Comparison of ENCODE assay signal across 21 cellular contexts in the genomic region with DNA sequence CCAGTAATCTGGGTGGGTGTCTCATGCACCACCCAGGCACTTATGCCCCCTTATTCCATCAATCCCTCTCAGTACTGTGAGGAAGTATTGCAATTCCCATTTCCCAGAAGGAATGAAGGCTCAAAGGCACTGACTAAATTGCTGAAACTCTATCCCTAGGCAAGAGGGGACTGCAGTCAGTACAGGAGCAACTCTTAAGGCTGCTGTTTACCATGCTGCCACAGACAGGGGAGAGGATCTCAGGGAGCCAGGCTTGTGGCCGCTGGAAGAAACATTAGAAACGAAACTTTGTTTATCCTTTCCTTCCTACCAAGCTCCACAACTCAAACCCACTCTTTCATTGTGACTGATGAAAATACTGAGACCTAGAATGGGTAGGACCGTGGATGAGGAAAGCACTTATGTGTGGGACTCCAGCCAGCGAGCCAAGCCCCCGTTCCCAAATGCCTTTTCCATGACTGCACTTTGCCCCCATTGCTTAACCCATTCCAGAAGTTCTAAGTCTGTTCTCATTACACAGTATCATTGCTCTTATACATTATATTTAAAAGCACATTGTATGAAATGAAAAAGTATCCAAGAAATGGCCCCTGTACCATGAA. TPM values are rescaled to one million over a fixed set of nuclear protein-coding genes. Genes with fewer than 3 reads are reported as not detected.
DNase-seq lines count a peak whose midpoint lies in the region; ATAC-seq and TF ChIP-seq lines count a peak whose summit lies in the region.
"Had no signal": no experiment of that assay in that cellular context is flagged by ENCODE, and none has a peak within 500 bp of the region (broad histone marks: within the 10 kb centered on the region; RNA-seq: fewer than 3 reads in every experiment).

No MANE protein-coding gene starts in this region.

- no peaks in the 10 kb centered on the region for H3K9me3 ChIP-seq in SK-N-SH
- H3K9me3 ChIP-seq in neural cell (ENCODE audit: low read length): no peaks in the 10 kb centered on the region
- H3K9me3 ChIP-seq: HAP-1 had no signal

- CTCF ChIA-PET in SK-N-SH (lab: Yijun Ruan, JAX): no interaction called here

- H3K9me2 ChIP-seq in SK-N-SH (no peaks in the 10 kb centered on the region), neural cell (ENCODE audit: insufficient read depth, low read length) (no peaks in the 10 kb centered on the region)

- H3K9ac ChIP-seq in SK-N-SH (no peak overlapping the region), neural cell (ENCODE audit: low read length) (no peak overlapping the region)

- peak overlapping the region; percentile 41 to 68; a peak in 2 of 4 replicates for H3K27ac ChIP-seq in SK-N-SH (ENCODE audit: low read depth in 2 of 2, low read length in 1 of 2)
- H3K27ac ChIP-seq in neural cell (ENCODE audit: low read length): peak overlapping the region; percentile 73
- H3K27ac ChIP-seq: cardiac muscle cell had no signal

- H3K4me2 ChIP-seq in SK-N-SH (no peak overlapping the region), neural cell (ENCODE audit: low read length) (peak overlapping the region; percentile 8)

- TF ChIP-seq EP300 in SK-N-SH (IDR thresholded peaks at IDR 0.05; ENCODE audit: borderline replicate concordance in 1 of 2, low read depth in 1 of 2, low read length in 1 of 2) (no peak), neural cell (conservative IDR thresholded peaks at IDR 0.05; ENCODE audit: poor library complexity, severe bottlenecking) (no peak)

- H3F3A ChIP-seq in SK-N-SH (replicated peaks; ENCODE audit: insufficient read depth) (peaks cover 17% of the 10 kb centered on the region), neural cell (ENCODE audit: insufficient read depth, low read length, poor library complexity, severe bottlenecking) (no peaks in the 10 kb centered on the region)

- peaks cover 2 to 14% of the 10 kb centered on the region in 2 experiments; a peak in 2 of 4 replicates for H3K4me1 ChIP-seq in SK-N-SH (ENCODE audit: control insufficient read depth in 1 of 2, insufficient read depth in 2 of 2, low read depth in 1 of 2, low read length in 1 of 2)
- H3K4me1 ChIP-seq: HAP-1 had no signal

- TF ChIP-seq CTCF in SK-N-SH (IDR thresholded peaks at IDR 0.05) (no peak), fibroblast of pulmonary artery (IDR thresholded peaks at IDR 0.05; ENCODE audit: low read length, missing control alignments) (no peak), neural cell (IDR thresholded peaks at IDR 0.05; ENCODE audit: poor library complexity, severe bottlenecking) (no peak)

- H4K20me1 ChIP-seq in SK-N-SH (ENCODE audit: insufficient read depth): no peaks in the 10 kb centered on the region
- H4K20me1 ChIP-seq in neural cell (ENCODE audit: insufficient read depth): no peaks in the 10 kb centered on the region

- H3K79me2 ChIP-seq in SK-N-SH (ENCODE audit: insufficient read depth): peaks cover 4% of the 10 kb centered on the region; the same call in 1 of the 2 replicates
- H3K79me2 ChIP-seq in neural cell (replicated peaks; ENCODE audit: insufficient read depth, low read length): peaks cover 23% of the 10 kb centered on the region

- ATAC-seq in GM19397 (IDR thresholded peaks at IDR 0.05; ENCODE audit: unreplicated experiment) (no peak), GM21737 (IDR thresholded peaks at IDR 0.05; ENCODE audit: unreplicated experiment) (no peak)
- ATAC-seq: esophagus mucosa; K562; natural killer cell treated with Interleukin-12 subunit alpha and Interleukin-12 subunit beta and Interleukin-15 and Interleukin-18, amount 100 ng/mL, for 72 hours; stimulated activated naive CD8-positive, alpha-beta T cell treated with anti-CD3 and anti-CD28 coated beads, Interleukin-15, Interleukin-2, amounts not matched to agents 100 U/mL and 50 U/mL, for 24 hours had no signal

- no peak for TF ChIP-seq RAD21 in SK-N-SH (IDR thresholded peaks at IDR 0.05; ENCODE audit: low read length)
- no peak for TF ChIP-seq RAD21 in neural cell (conservative IDR thresholded peaks at IDR 0.05)

- 59% methylated on average over 5 of the region's 5 CpGs for WGBS in SK-N-SH (ENCODE audit: low lambda C conversion rate)

- H3K4me3 ChIP-seq in SK-N-SH (ENCODE audit: low read depth in 2 of 2, low read length in 1 of 2) (no peak overlapping the region), fibroblast of pulmonary artery (replicated peaks; ENCODE audit: low read depth, low read length) (no peak overlapping the region), neural cell (ENCODE audit: low read length) (peak overlapping the region; percentile 51)
- H3K4me3 ChIP-seq: cardiac muscle cell, HAP-1, K562 had no signal

- H3K27me3 ChIP-seq in SK-N-SH (ENCODE audit: insufficient read depth) (no peaks in the 10 kb centered on the region), neural cell (ENCODE audit: insufficient read depth, low read depth, low read length) (no peaks in the 10 kb centered on the region)

- H2AFZ ChIP-seq in SK-N-SH (ENCODE audit: low read depth) (no peak overlapping the region), neural cell (ENCODE audit: low read depth, low read length) (no peak overlapping the region)

- DNase-seq in EH (ENCODE audit: low read depth) (peak; percentile 50), SK-N-SH (no peak), fibroblast of pulmonary artery (ENCODE audit: low read depth) (peak; percentile 29), NCI-H2227 (lab: John Stamatoyannopoulos, UW; ENCODE audit: unreplicated experiment) (no peak)
- no peak for DNase-seq in stimulated activated CD4-positive, alpha-beta T cell treated with anti-CD3 and anti-CD28 coated beads, Interleukin-4, amount 100 ng/mL, for 4 hours
- DNase-seq: activated CD4-positive, CD25-positive, alpha-beta regulatory T cell; activated CD8-positive, alpha-beta memory T cell treated with anti-CD3 and anti-CD28 coated beads for 24 hours; activated naive CD8-positive, alpha-beta T cell treated with anti-CD3 and anti-CD28 coated beads for 36 hours; CD4-positive, alpha-beta memory T cell; mesendoderm; NCI-H2029; Right ventricle myocardium superior; stimulated activated naive CD8-positive, alpha-beta T cell treated with anti-CD3 and anti-CD28 coated beads, Interleukin-15, Interleukin-2, amounts not matched to agents 100 U/mL and 50 U/mL, for 24 hours had no signal

- H3K36me3 ChIP-seq in SK-N-SH (replicated peaks in 1 of 2; ENCODE audit: control insufficient read depth in 1 of 2, insufficient read depth in 2 of 2, low read length in 1 of 2): peaks cover 2 to 4% of the 10 kb centered on the region in 2 experiments
- peaks cover 6% of the 10 kb centered on the region for H3K36me3 ChIP-seq in neural cell (ENCODE audit: insufficient read depth, low read length)
- H3K36me3 ChIP-seq: cardiac muscle cell, HAP-1 had no signal

- POLR2A ChIA-PET in SK-N-SH (lab: Yijun Ruan, JAX): no interaction called here

TF ChIP-seq in SK-N-SH, 30 proteins besides CTCF, POLR2A, EP300 and RAD21:
- TF ChIP-seq SMC3 (IDR thresholded peaks at IDR 0.05; ENCODE audit: low read depth, low read length) (no peak), NFIC (IDR thresholded peaks at IDR 0.05; ENCODE audit: borderline replicate concordance) (0 out of 2 replicates have a peak, but pooled peaks have one; percentile 19), FOSL2 (IDR thresholded peaks at IDR 0.05; ENCODE audit: borderline replicate concordance, low read depth) (0 out of 2 replicates have a peak, but pooled peaks have one; percentile 10), TCF12 (IDR thresholded peaks at IDR 0.05) (0 out of 2 replicates have a peak, but pooled peaks have one; percentile 37)
TF ChIP-seq in SK-N-SH: peak in this region for 3.

TF ChIP-seq in neural cell, 6 proteins besides CTCF, POLR2A, EP300 and RAD21:
- TF ChIP-seq TAF1 (IDR thresholded peaks at IDR 0.05; ENCODE audit: low read depth) (no peak), EZH2 (IDR thresholded peaks at IDR 0.05; ENCODE audit: borderline replicate concordance, insufficient read depth, low read length, poor library complexity, severe bottlenecking) (no peak), SMC3 (conservative IDR thresholded peaks at IDR 0.05; ENCODE audit: poor library complexity) (no peak), POLR2AphosphoS5 (IDR thresholded peaks at IDR 0.05) (no peak), MXI1 (conservative IDR thresholded peaks at IDR 0.05; ENCODE audit: poor library complexity, severe bottlenecking) (no peak)
- TF ChIP-seq, protein P1, sequence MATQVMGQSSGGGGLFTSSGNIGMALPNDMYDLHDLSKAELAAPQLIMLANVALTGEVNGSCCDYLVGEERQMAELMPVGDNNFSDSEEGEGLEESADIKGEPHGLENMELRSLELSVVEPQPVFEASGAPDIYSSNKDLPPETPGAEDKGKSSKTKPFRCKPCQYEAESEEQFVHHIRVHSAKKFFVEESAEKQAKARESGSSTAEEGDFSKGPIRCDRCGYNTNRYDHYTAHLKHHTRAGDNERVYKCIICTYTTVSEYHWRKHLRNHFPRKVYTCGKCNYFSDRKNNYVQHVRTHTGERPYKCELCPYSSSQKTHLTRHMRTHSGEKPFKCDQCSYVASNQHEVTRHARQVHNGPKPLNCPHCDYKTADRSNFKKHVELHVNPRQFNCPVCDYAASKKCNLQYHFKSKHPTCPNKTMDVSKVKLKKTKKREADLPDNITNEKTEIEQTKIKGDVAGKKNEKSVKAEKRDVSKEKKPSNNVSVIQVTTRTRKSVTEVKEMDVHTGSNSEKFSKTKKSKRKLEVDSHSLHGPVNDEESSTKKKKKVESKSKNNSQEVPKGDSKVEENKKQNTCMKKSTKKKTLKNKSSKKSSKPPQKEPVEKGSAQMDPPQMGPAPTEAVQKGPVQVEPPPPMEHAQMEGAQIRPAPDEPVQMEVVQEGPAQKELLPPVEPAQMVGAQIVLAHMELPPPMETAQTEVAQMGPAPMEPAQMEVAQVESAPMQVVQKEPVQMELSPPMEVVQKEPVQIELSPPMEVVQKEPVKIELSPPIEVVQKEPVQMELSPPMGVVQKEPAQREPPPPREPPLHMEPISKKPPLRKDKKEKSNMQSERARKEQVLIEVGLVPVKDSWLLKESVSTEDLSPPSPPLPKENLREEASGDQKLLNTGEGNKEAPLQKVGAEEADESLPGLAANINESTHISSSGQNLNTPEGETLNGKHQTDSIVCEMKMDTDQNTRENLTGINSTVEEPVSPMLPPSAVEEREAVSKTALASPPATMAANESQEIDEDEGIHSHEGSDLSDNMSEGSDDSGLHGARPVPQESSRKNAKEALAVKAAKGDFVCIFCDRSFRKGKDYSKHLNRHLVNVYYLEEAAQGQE (IDR thresholded peaks at IDR 0.05; ENCODE audit: borderline replicate concordance): no peak

RNA-seq across cellular contexts. Expression of a gene that starts 54.3 kb away (rescaled TPM):
- polyA plus RNA-seq in SK-N-SH (2012; rRNA removed): 33.0 and 34.8 TPM in 2 replicates
- 24.3 and 29.9 TPM in 2 replicates for polyA plus RNA-seq in SK-N-SH (2012; cell fraction: cytosol; rRNA removed)
- polyA plus RNA-seq in SK-N-SH (2012; cell fraction: nucleus; rRNA removed): 24.9 and 32.3 TPM in 2 replicates
- polyA plus RNA-seq in neural cell: 93.0 and 93.6 TPM in 2 replicates
- polyA minus RNA-seq in neural cell: 102 and 105 TPM in 2 replicates
- polyA plus RNA-seq: K562 had no signal

Comparison
In these comparisons a context has a peak if more than half of its experiments do, and no peak if none do; other contexts are left out.
1. DNase-seq: peak in EH (single experiment) and fibroblast of pulmonary artery (single experiment); none in SK-N-SH (single experiment), NCI-H2227 (single experiment) and stimulated activated CD4-positive, alpha-beta T cell treated with anti-CD3 and anti-CD28 coated beads, Interleukin-4, amount 100 ng/mL, for 4 hours (0 of 2).